In the genomic region with DNA sequence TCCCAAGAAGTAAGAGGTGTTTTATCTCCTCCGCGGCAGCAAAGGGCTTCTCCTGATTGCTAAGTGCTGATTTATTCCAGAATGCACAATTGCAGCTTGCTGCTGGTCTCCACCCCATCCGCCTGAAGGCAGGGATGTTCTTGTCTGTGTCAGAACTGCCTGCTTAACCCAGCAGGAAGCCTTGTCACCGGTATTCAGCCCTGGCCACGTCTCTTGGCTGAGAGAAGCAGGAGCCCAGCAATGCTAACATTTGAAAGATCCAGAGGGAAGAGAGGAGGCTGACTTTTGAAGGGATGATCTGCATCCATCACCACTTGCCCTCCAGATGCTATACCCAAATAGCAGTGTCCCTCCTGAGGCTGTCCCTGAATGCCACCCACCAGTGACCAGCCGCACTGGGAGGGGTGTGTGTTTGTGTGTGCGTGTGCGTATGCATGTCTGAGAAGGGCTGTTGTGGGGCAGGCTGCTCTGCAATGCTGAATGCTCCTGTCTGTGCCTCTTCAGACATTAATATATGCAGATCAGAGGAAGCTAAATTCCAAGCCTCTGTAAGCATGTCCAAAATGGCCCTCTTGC, we compare ENCODE assay signal across 8 cellular contexts. TPM values are rescaled to one million over a fixed set of nuclear protein-coding genes. Genes with fewer than 3 reads are reported as not detected.
A peak's percentile ranks its signal among the peaks of the same experiment; 100 is the strongest.
DNase-seq lines count a peak whose midpoint lies in the region; ATAC-seq and TF ChIP-seq lines count a peak whose summit lies in the region.

No MANE protein-coding gene starts in this region.

- DNase-seq in RPMI7951 (ENCODE audit: low read depth): peak; percentile 51
- DNase-seq in coronary artery (ENCODE audit: low spot score): peak; percentile 40
- DNase-seq in natural killer cell: no peak
- no peak for DNase-seq in NCI-H1436 (lab: John Stamatoyannopoulos, UW)

- no peaks in the 10 kb centered on the region for H3K9me3 Mint-ChIP-seq in natural killer cell

- peaks cover 12% of the 10 kb centered on the region for H3K4me1 ChIP-seq in BLaER1

- no peak for TF ChIP-seq CTCF in coronary artery (IDR thresholded peaks at IDR 0.05)
- TF ChIP-seq CTCF in natural killer cell (IDR thresholded peaks at IDR 0.05): no peak

- peak overlapping the region; percentile 89 to 100 for H3K27ac Mint-ChIP-seq in natural killer cell

- H3K4me3 Mint-ChIP-seq in natural killer cell: peak overlapping the region; percentile 98

- H3K9ac ChIP-seq in BLaER1: no peak overlapping the region

- H3K9me3 ChIP-seq in BLaER1: no peaks in the 10 kb centered on the region

- no peak overlapping the region for H3K27ac ChIP-seq in BLaER1
- no peak overlapping the region for H3K27ac ChIP-seq in coronary artery

- peaks cover 70 to 80% of the 10 kb centered on the region in 2 donors for H3K4me1 Mint-ChIP-seq in natural killer cell

- no peaks in the 10 kb centered on the region for H3K27me3 Mint-ChIP-seq in natural killer cell (ENCODE audit: low read depth in 2 of 2)

- H3K36me3 ChIP-seq in BLaER1: no peaks in the 10 kb centered on the region

- peaks cover 60% of the 10 kb centered on the region for H3K27me3 ChIP-seq in BLaER1

- H3K36me3 Mint-ChIP-seq in natural killer cell: no peaks in the 10 kb centered on the region

- intact Hi-C loops in natural killer cell (cut with micrococcal nuclease): loop anchor here (5.0 to 10.0 kb wide), 6 partner anchors 33 to 1723 kb away; partner anchors contain the start of genes CD164, CEP57L1, SEC63 and SESN1

- H4K20me1 ChIP-seq in BLaER1: peaks cover 8% of the 10 kb centered on the region; the same call in 1 of the 2 replicates

- ATAC-seq in natural killer cell: no peak
- no peak for ATAC-seq in HG02642 (IDR thresholded peaks at IDR 0.05; ENCODE audit: poor library complexity, unreplicated experiment)
- no peak for ATAC-seq in HG03139 (IDR thresholded peaks at IDR 0.05; ENCODE audit: unreplicated experiment)
- ATAC-seq in HG02623 (IDR thresholded peaks at IDR 0.05; ENCODE audit: unreplicated experiment): no peak

- H3K4me3 ChIP-seq in BLaER1: no peak overlapping the region
- H3K4me3 ChIP-seq in coronary artery: peak overlapping the region; percentile 43

- H3K4me2 ChIP-seq in BLaER1: peak overlapping the region; percentile 37

RNA-seq across cellular contexts. Expression of gene SCML4, which starts 4.0 kb away (rescaled TPM):
- not detected in 2 replicates for total RNA-seq in RPMI7951 (2014; rRNA removed; shearing (Covaris generic))
- 10 to 100 TPM; 32.6 to 59.9 (median 56.8) TPM for total RNA-seq in natural killer cell

Comparison
In these comparisons a context has a peak if more than half of its experiments do, and no peak if none do; other contexts are left out.
1. DNase-seq: peak in RPMI7951 (single experiment) and coronary artery (single experiment); none in natural killer cell (single experiment) and NCI-H1436 (single experiment).
2. RNA of gene SCML4, which starts 4.0 kb away (total RNA-seq): 32.6 to 59.9 TPM in natural killer cell; not detected in RPMI7951; every median in the first group is over 10 times any median in the second.